In the genomic region with DNA sequence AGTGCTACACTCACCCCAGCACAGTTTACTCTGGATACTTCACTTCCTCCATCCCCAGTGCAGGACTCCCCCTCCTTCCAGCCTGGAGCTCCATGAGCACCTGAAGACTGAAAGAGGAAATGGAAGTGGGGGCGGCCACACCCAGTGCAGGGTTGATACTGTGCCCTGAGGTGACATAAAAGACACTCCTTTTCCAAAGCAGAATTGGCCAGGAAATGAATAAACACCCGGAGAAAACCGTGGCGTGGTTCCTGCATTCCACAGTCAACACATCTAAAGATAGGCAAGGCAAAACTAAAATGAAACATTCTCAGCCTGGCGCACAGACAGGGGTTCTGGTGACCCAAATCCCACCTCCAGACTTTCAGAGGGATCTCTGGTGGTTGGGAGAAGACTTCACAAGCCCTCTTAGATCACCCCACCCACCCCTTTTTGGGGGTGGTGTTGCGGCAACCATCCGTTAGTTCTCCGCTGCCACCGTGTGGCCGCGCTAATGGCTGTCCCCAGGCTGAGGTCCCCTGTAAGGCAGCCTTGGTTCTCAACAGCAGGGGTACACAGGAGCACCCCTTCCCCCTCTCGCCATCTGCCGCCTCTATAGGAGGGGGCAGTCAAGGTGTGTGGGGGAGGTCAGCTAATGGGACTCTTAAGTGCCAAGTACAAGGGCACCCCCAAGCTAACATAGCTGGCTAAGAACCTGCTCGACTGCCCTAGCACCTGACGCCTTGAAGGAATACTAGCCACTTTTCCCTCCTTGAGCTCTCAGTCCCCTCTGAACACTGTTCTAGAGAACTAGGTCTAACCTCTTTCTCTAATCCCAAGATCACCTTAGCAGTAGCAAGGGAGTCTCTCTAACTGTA, we compare ENCODE assay signal across 9 cellular contexts. TPM values are rescaled to one million over a fixed set of nuclear protein-coding genes. Genes with fewer than 3 reads are reported as not detected.
DNase-seq lines count a peak whose midpoint lies in the region; TF ChIP-seq lines count a peak whose summit lies in the region.
"Had no signal": no experiment of that assay in that cellular context is flagged by ENCODE, and none has a peak within 500 bp of the region (broad histone marks: within the 10 kb centered on the region; RNA-seq: fewer than 3 reads in every experiment).

No MANE protein-coding gene starts in this region.

- H3K4me3 ChIP-seq in esophagus (ENCODE audit: low read depth in 1 of 2, low read length in 2 of 2) (no peak overlapping the region), neural progenitor cell (no peak overlapping the region), transverse colon (peak overlapping the region in 3 of 4 donors; percentile 16 to 39 (median 23))

- H3K9me3 ChIP-seq in esophagus (ENCODE audit: control insufficient read depth in 2 of 2, insufficient read depth in 1 of 2, low read depth in 1 of 2, low read length in 1 of 2) (no peaks in the 10 kb centered on the region), neural progenitor cell (ENCODE audit: low read depth) (no peaks in the 10 kb centered on the region), transverse colon (no peaks in the 10 kb centered on the region)

- H3K27ac ChIP-seq in esophagus (ENCODE audit: low read depth in 2 of 2, low read length in 1 of 2) (peak overlapping the region; percentile 45 to 75), neural progenitor cell (no peak overlapping the region), transverse colon (peak overlapping the region; percentile 83 to 86 (median 85))

- H3F3A ChIP-seq in neural progenitor cell (ENCODE audit: low read depth), result peaks cover 17% of the 10 kb centered on the region

- no peaks in the 10 kb centered on the region for H3K9me3 Mint-ChIP-seq in neural progenitor cell

- TF ChIP-seq CTCF in neural progenitor cell (IDR thresholded peaks at IDR 0.05), result peak; percentile 75
- peak; percentile 61 to 85 (median 67) for TF ChIP-seq CTCF in transverse colon (IDR thresholded peaks at IDR 0.05)

- intact Hi-C loops in transverse colon (cut with DNase I; ENCODE audit: low total_unique reads), result loop anchor here (10.0 kb wide), 1 partner anchor 201 kb away; no protein-coding TSS in a partner anchor

- WGBS in esophagus, 2 donors, result 9 to 12% methylated on average over 15 of the region's 15 CpGs
- 14% methylated on average over 14 of the region's 15 CpGs; no CpG with 5 or more reads in 1 of the 2 donors for WGBS in transverse colon (ENCODE audit: low coverage in 1 of 2), 2 donors

- no peaks in the 10 kb centered on the region for H3K79me2 ChIP-seq in neural progenitor cell (ENCODE audit: low read depth)

- H3K4me1 ChIP-seq in esophagus (ENCODE audit: control insufficient read depth in 2 of 2, insufficient read depth in 2 of 2, low read length in 1 of 2) (peaks cover 2 to 24% of the 10 kb centered on the region in 2 donors), neural progenitor cell (peaks cover 3% of the 10 kb centered on the region), transverse colon (peaks cover 23 to 56% (median 51%) of the 10 kb centered on the region in 4 donors)

- in situ Hi-C loops in transverse colon (cut with MboI; ENCODE audit: low pct_ligation_motif_present in 1 of 4, low pct_unique_long_range_greater_than_20kb in 1 of 4, low sequenced_read_pairs in 3 of 4), result no loop called here

- H3K4me3 Mint-ChIP-seq in neural progenitor cell, result no peak overlapping the region

- H3K36me3 ChIP-seq in esophagus (ENCODE audit: control insufficient read depth in 2 of 2, insufficient read depth in 2 of 2, low read length in 1 of 2) (peaks cover 0 to 10% of the 10 kb centered on the region in 2 donors), neural progenitor cell (no peaks in the 10 kb centered on the region), transverse colon (peaks cover 0 to 10% (median 0%) of the 10 kb centered on the region in 4 donors)

- DNase-seq in NCI-H1694 (lab: John Stamatoyannopoulos, UW) (peak; percentile 10), NCI-H1694 treated with DMSO at 0.1 percent for 48 hours (lab: John Stamatoyannopoulos, UW) (no peak), NCI-H226 (peak; percentile 47), neural progenitor cell (ENCODE audit: low spot score) (peak; percentile 80), transverse colon (peak; percentile 87), OCI-M2 (lab: John Stamatoyannopoulos, UW; ENCODE audit: unreplicated experiment) (no peak)
- DNase-seq in activated T-cell treated with anti-CD3 and anti-CD28 coated beads, Interleukin-2, amount 50 U/mL, for 1 hour, result peak; percentile 61

- TF ChIP-seq EP300 in transverse colon (IDR thresholded peaks at IDR 0.05; ENCODE audit: low read depth), result no peak

- H3K9ac ChIP-seq in neural progenitor cell, result no peak overlapping the region

- H3K36me3 Mint-ChIP-seq in neural progenitor cell, result peaks cover 5% of the 10 kb centered on the region

- no peak overlapping the region for H3K27ac Mint-ChIP-seq in neural progenitor cell

- no peaks in the 10 kb centered on the region for H4K20me1 ChIP-seq in neural progenitor cell (ENCODE audit: low read depth)

- peak; percentile 84 for TF ChIP-seq POLR2A in transverse colon (IDR thresholded peaks at IDR 0.05)

- H3K27me3 Mint-ChIP-seq in neural progenitor cell (ENCODE audit: insufficient read depth, low read depth), result peaks cover 4% of the 10 kb centered on the region

- H2AFZ ChIP-seq in neural progenitor cell (replicated peaks), result peak overlapping the region; percentile 30

- H3K4me2 ChIP-seq in neural progenitor cell, result no peak overlapping the region

- H3K27me3 ChIP-seq in esophagus (ENCODE audit: control insufficient read depth in 1 of 2, insufficient read depth in 2 of 2, low read length in 2 of 2), result no peaks in the 10 kb centered on the region
- peaks cover 16% of the 10 kb centered on the region for H3K27me3 ChIP-seq in neural progenitor cell
- H3K27me3 ChIP-seq in transverse colon, result no peaks in the 10 kb centered on the region

- peaks cover 12% of the 10 kb centered on the region for H3K4me1 Mint-ChIP-seq in neural progenitor cell

RNA-seq across cellular contexts. Expression of gene MST1R, which starts 2.6 kb away (rescaled TPM):
- polyA plus RNA-seq in esophagus, result 10 to 100 TPM; 23.6 to 53.4 TPM
- total RNA-seq in neural progenitor cell (ENCODE audit: low replicate concordance) (0.32 and 1.8 TPM in 2 replicates), transverse colon (100 to 1,000 TPM in 3 of 4 donors, 10 to 100 TPM in 1; 92.8 to 323 (median 138) TPM)

RNA-seq across cellular contexts. Expression of gene MON1A, which starts 23.4 kb away (rescaled TPM):
- 10 to 100 TPM in 1 of 2 donors, 1 to 10 TPM in 1; 7.0 to 10.2 TPM for polyA plus RNA-seq in esophagus
- 1.9 and 4.5 TPM in 2 replicates for total RNA-seq in neural progenitor cell (ENCODE audit: low replicate concordance)
- total RNA-seq in transverse colon, result 10 to 100 TPM in 1 of 4 donors, 1 to 10 TPM in 2, under 1 TPM in 1; 0.80 to 10.5 (median 8.7) TPM

RNA-seq across cellular contexts. Expression of gene RBM6, which starts 33.7 kb away (rescaled TPM):
- 100 to 1,000 TPM in 1 of 2 donors, 10 to 100 TPM in 1; 36.5 to 101 TPM for polyA plus RNA-seq in esophagus
- total RNA-seq in neural progenitor cell (ENCODE audit: low replicate concordance) (126 and 170 TPM in 2 replicates), transverse colon (100 to 1,000 TPM in 3 of 4 donors, 10 to 100 TPM in 1; 89.7 to 256 (median 152) TPM)

RNA-seq across cellular contexts. Expression of gene CAMKV, which starts 36.5 kb away (rescaled TPM):
- polyA plus RNA-seq in esophagus, result under 1 TPM in 1 of 2 donors, not detected in 1; 0.01 TPM
- total RNA-seq in neural progenitor cell (ENCODE audit: low replicate concordance), result 10.8 and 12.1 TPM in 2 replicates
- total RNA-seq in transverse colon, result under 1 TPM in 1 of 4 donors, not detected in 3; 0.14 TPM
- total RNA-seq: mononuclear cell had no signal

RNA-seq across cellular contexts. Expression of gene TRAIP, which starts 49.9 kb away (rescaled TPM):
- polyA plus RNA-seq in esophagus, result 1 to 10 TPM; 4.1 to 4.3 TPM
- total RNA-seq in neural progenitor cell (ENCODE audit: low replicate concordance) (24.4 and 32.2 TPM in 2 replicates), transverse colon (1 to 10 TPM; 1.2 to 1.7 (median 1.6) TPM)

Comparison
In these comparisons a context has a peak if more than half of its experiments do, and no peak if none do; other contexts are left out.
1. DNase-seq: peak in NCI-H1694 (single experiment), NCI-H226 (single experiment), activated T-cell treated with anti-CD3 and anti-CD28 coated beads, Interleukin-2, amount 50 U/mL, for 1 hour (single experiment), neural progenitor cell (single experiment) and transverse colon (single experiment); none in NCI-H1694 treated with DMSO at 0.1 percent for 48 hours (single experiment) and OCI-M2 (single experiment).
2. H3K4me3 ChIP-seq: peak in transverse colon (3 of 4); none in esophagus (0 of 2) and neural progenitor cell (single experiment).
3. RNA of gene MST1R, which starts 2.6 kb away (total RNA-seq): 92.8 to 323 TPM in transverse colon; 0.32 to 1.8 TPM in neural progenitor cell; every median in the first group is over 10 times any median in the second.